9 cellular contexts compared by ENCODE assay signal in the genomic region with DNA sequence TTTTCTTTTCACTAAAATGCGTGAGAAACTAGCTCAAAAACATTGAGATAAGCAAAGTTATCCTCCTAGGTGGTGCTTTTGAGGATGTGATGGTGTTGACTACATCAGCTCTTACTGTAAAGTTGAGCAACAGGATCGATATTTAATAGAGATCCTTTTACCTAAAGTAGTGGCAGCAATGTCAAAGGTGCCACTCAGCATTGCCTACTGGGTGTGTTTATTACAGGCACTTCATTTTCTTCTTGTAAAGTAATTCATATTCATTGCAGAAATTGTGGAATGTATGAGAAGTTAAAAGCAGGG. TPM values are rescaled to one million over a fixed set of nuclear protein-coding genes. Genes with fewer than 3 reads are reported as not detected.
DNase-seq lines count a peak whose midpoint lies in the region; ATAC-seq and TF ChIP-seq lines count a peak whose summit lies in the region.
"Had no signal": no experiment of that assay in that cellular context is flagged by ENCODE, and none has a peak within 500 bp of the region (broad histone marks: within the 10 kb centered on the region; RNA-seq: fewer than 3 reads in every experiment).

No MANE protein-coding gene starts in this region.

- H3K79me2 ChIP-seq in smooth muscle cell (ENCODE audit: low read depth) = peaks cover 26% of the 10 kb centered on the region

- no peak for TF ChIP-seq POLR2A in thyroid gland (IDR thresholded peaks at IDR 0.05)

- no peak for TF ChIP-seq CTCF in HEK293 (tag by site-specific recombination; IDR thresholded peaks at IDR 0.05)
- no peak for TF ChIP-seq CTCF in smooth muscle cell (IDR thresholded peaks at IDR 0.05; ENCODE audit: borderline replicate concordance, insufficient read depth, poor library complexity, severe bottlenecking)
- TF ChIP-seq CTCF in thyroid gland (IDR thresholded peaks at IDR 0.05) = no peak

- peaks cover 30% of the 10 kb centered on the region for H3K4me1 Mint-ChIP-seq in activated CD4-positive, alpha-beta memory T cell treated with anti-CD3 and anti-CD28 coated beads for 36 hours (ENCODE audit: low read depth)

- CTCF ChIA-PET in HEK293 (lab: Yijun Ruan, JAX) = interaction anchor here (0.5 to 6.3 kb wide), 15 partner anchors 10 to 360 kb away, joined by 3 to 72 read pairs (median 5); no protein-coding TSS in a partner anchor
- CTCF ChIA-PET in activated CD4-positive, alpha-beta memory T cell treated with anti-CD3 and anti-CD28 coated beads for 36 hours (lab: Charles Lee) = interaction anchor here (0.8 to 2.0 kb wide), 6 partner anchors 24 to 130 kb away, joined by 4 to 11 read pairs (median 6); a partner anchor contains a TSS

- ATAC-seq in HG03378 (IDR thresholded peaks at IDR 0.05; ENCODE audit: unreplicated experiment) = no peak

- intact Hi-C loops in activated CD4-positive, alpha-beta memory T cell treated with anti-CD3 and anti-CD28 coated beads for 36 hours (cut with micrococcal nuclease) = loop anchor here (5.0 kb wide), 1 partner anchor 210 kb away; no protein-coding TSS in a partner anchor
- intact Hi-C loops in thyroid gland (cut with DNase I) = no loop called here

- POLR2A ChIA-PET in HEK293 (lab: Yijun Ruan, JAX) = interaction anchor here (1.1 to 2.5 kb wide), 2 partner anchors 23 to 118 kb away, joined by 5 to 26 read pairs; a partner anchor contains a TSS
- POLR2A ChIA-PET in activated CD4-positive, alpha-beta memory T cell treated with anti-CD3 and anti-CD28 coated beads for 36 hours (lab: Charles Lee) = interaction anchor here (1.0 kb wide), 1 partner anchor 88 kb away, joined by 3 read pairs; no protein-coding TSS in a partner anchor

- H3K9me3 ChIP-seq in HEK293 (ENCODE audit: control insufficient read depth, insufficient read depth, low read depth, low read length) = no peaks in the 10 kb centered on the region
- no peaks in the 10 kb centered on the region for H3K9me3 ChIP-seq in smooth muscle cell (replicated peaks; ENCODE audit: low read depth)
- H3K9me3 ChIP-seq in thyroid gland = no peaks in the 10 kb centered on the region

- H4K20me1 ChIP-seq in smooth muscle cell (ENCODE audit: low read depth) = peaks cover 21% of the 10 kb centered on the region

- no peak for DNase-seq in activated CD4-positive, alpha-beta memory T cell treated with anti-CD3 and anti-CD28 coated beads for 36 hours
- DNase-seq in smooth muscle cell (lab: John Stamatoyannopoulos, UW; ENCODE audit: unreplicated experiment) (no peak), thyroid gland (no peak), NCI-H526 treated with DMSO at 0.1 percent for 48 hours (lab: John Stamatoyannopoulos, UW) (no peak), islet precursor cell (no peak)
- DNase-seq: stimulated activated naive CD4-positive, alpha-beta T cell treated with Interleukin-2 at 50 U/mL for 16 hours had no signal

- H3K27me3 ChIP-seq in smooth muscle cell (ENCODE audit: low read depth) (no peaks in the 10 kb centered on the region), thyroid gland (no peaks in the 10 kb centered on the region)

- peaks cover 31% of the 10 kb centered on the region for H3K36me3 Mint-ChIP-seq in activated CD4-positive, alpha-beta memory T cell treated with anti-CD3 and anti-CD28 coated beads for 36 hours

- H3K9me3 Mint-ChIP-seq in activated CD4-positive, alpha-beta memory T cell treated with anti-CD3 and anti-CD28 coated beads for 36 hours = no peaks in the 10 kb centered on the region

- peak overlapping the region; percentile 95 for H3K4me3 Mint-ChIP-seq in activated CD4-positive, alpha-beta memory T cell treated with anti-CD3 and anti-CD28 coated beads for 36 hours

- no peak overlapping the region for H2AFZ ChIP-seq in smooth muscle cell (ENCODE audit: low read depth)

- H3F3A ChIP-seq in smooth muscle cell (ENCODE audit: low read depth) = no peaks in the 10 kb centered on the region

- peak overlapping the region; percentile 88 for H3K4me2 ChIP-seq in smooth muscle cell

- WGBS in smooth muscle cell (ENCODE audit: low lambda C conversion rate) = 73% methylated on average over 2 of the region's 2 CpGs
- 45 to 53% methylated on average over 2 of the region's 2 CpGs for WGBS in thyroid gland, 2 donors

- peaks cover 29 to 35% of the 10 kb centered on the region in 2 experiments for H3K36me3 ChIP-seq in HEK293 (ENCODE audit: control insufficient read depth in 2 of 2, insufficient read depth in 1 of 2, low read length in 2 of 2)
- H3K36me3 ChIP-seq in smooth muscle cell (ENCODE audit: low read depth) = no peaks in the 10 kb centered on the region
- H3K36me3 ChIP-seq in thyroid gland = peaks cover 26 to 29% of the 10 kb centered on the region in 2 donors

- H3K27ac ChIP-seq in HEK293 (ENCODE audit: extremely low read depth, low read depth, low read length) (no peak overlapping the region), smooth muscle cell (ENCODE audit: low read depth) (peak overlapping the region; percentile 94), thyroid gland (peak overlapping the region in 1 of 3 donors; percentile 77)

- peaks cover 6% of the 10 kb centered on the region for H3K27me3 Mint-ChIP-seq in activated CD4-positive, alpha-beta memory T cell treated with anti-CD3 and anti-CD28 coated beads for 36 hours

- peak overlapping the region; percentile 99 for H3K4me3 ChIP-seq in HEK293 (ENCODE audit: low read depth, low read length)
- peak overlapping the region; percentile 98 for H3K4me3 ChIP-seq in iPS-11a (ENCODE audit: low read depth, low read length)
- H3K4me3 ChIP-seq in smooth muscle cell = peak overlapping the region; percentile 78
- peak overlapping the region in 1 of 3 donors; percentile 65 for H3K4me3 ChIP-seq in thyroid gland (replicated peaks in 1 of 3)

- peak overlapping the region; percentile 99 for H3K9ac ChIP-seq in smooth muscle cell (ENCODE audit: low read depth)

- H3K27ac Mint-ChIP-seq in activated CD4-positive, alpha-beta memory T cell treated with anti-CD3 and anti-CD28 coated beads for 36 hours = peak overlapping the region; percentile 88

- H3K4me1 ChIP-seq in HEK293 (ENCODE audit: control insufficient read depth, insufficient read depth, low read length) = no peaks in the 10 kb centered on the region; the same call in 1 of the 2 replicates
- peaks cover 19% of the 10 kb centered on the region for H3K4me1 ChIP-seq in smooth muscle cell (ENCODE audit: low read depth)
- peaks cover 13 to 20% of the 10 kb centered on the region in 2 donors for H3K4me1 ChIP-seq in thyroid gland

TF ChIP-seq in HEK293, 187 proteins besides CTCF, POLR2A, EP300 and RAD21:
- TF ChIP-seq FEZF1 (tag by site-specific recombination; IDR thresholded peaks at IDR 0.05) (peak; percentile 37; the same call in 1 of the 2 replicates), ZSCAN23 (tag by site-specific recombination; IDR thresholded peaks at IDR 0.05) (no peak)

RNA-seq across cellular contexts. Expression of a gene that starts 1.4 kb away (rescaled TPM):
- 100 to 1,000 TPM; 120 to 124 TPM for total RNA-seq in activated CD4-positive, alpha-beta memory T cell treated with anti-CD3 and anti-CD28 coated beads for 36 hours
- total RNA-seq in smooth muscle cell (58.0 and 83.8 TPM in 2 replicates), thyroid gland (100 to 1,000 TPM in 1 of 4 donors, 10 to 100 TPM in 3; 65.0 to 100 (median 98.8) TPM)
- polyA plus RNA-seq in smooth muscle cell = 110 and 115 TPM in 2 replicates

RNA-seq across cellular contexts. Expression of a gene that starts 19.2 kb away (rescaled TPM):
- total RNA-seq in activated CD4-positive, alpha-beta memory T cell treated with anti-CD3 and anti-CD28 coated beads for 36 hours = under 1 TPM; 0.64 to 0.87 TPM
- total RNA-seq in smooth muscle cell (0.31 and 1.3 TPM in 2 replicates), thyroid gland (not detected)
- polyA plus RNA-seq in smooth muscle cell = 0.28 and 0.50 TPM in 2 replicates

RNA-seq across cellular contexts. Expression of a gene that starts 33.2 kb away (rescaled TPM):
- not detected for total RNA-seq in activated CD4-positive, alpha-beta memory T cell treated with anti-CD3 and anti-CD28 coated beads for 36 hours
- total RNA-seq in smooth muscle cell (not detected in 2 replicates), thyroid gland (not detected)
- 0.80 TPM in 1 of 2 replicates, not detected in the other for polyA plus RNA-seq in smooth muscle cell

RNA-seq across cellular contexts. Expression of a gene that starts 54.5 kb away (rescaled TPM):
- not detected for total RNA-seq in activated CD4-positive, alpha-beta memory T cell treated with anti-CD3 and anti-CD28 coated beads for 36 hours
- total RNA-seq in smooth muscle cell = not detected in 2 replicates
- polyA plus RNA-seq in smooth muscle cell = not detected in 2 replicates
- not detected for total RNA-seq in thyroid gland

RNA-seq across cellular contexts. Expression of a gene that starts 54.6 kb away (rescaled TPM):
- 10 to 100 TPM; 53.7 to 58.3 TPM for total RNA-seq in activated CD4-positive, alpha-beta memory T cell treated with anti-CD3 and anti-CD28 coated beads for 36 hours
- total RNA-seq in smooth muscle cell (29.8 and 43.5 TPM in 2 replicates), thyroid gland (100 to 1,000 TPM in 2 of 4 donors, 10 to 100 TPM in 2; 81.4 to 125 (median 99.0) TPM)
- polyA plus RNA-seq in smooth muscle cell = 24.7 and 34.9 TPM in 2 replicates
